Comparison of ENCODE assay signal across 10 cellular contexts in genomic region chr3:138389841-138390581, GRCh38. TPM values are rescaled to one million over a fixed set of nuclear protein-coding genes. Genes with fewer than 3 reads are reported as not detected.
A peak's percentile ranks its signal among the peaks of the same experiment; 100 is the strongest.
DNase-seq lines count a peak whose midpoint lies in the region; ATAC-seq, FAIRE-seq and TF ChIP-seq lines count a peak whose summit lies in the region.
"Had no signal": no experiment of that assay in that cellular context is flagged by ENCODE, and none has a peak within 500 bp of the region (broad histone marks: within the 10 kb centered on the region; RNA-seq: fewer than 3 reads in every experiment).

No MANE protein-coding gene starts in this region.

- H3K27ac ChIP-seq in astrocyte (ENCODE audit: low read depth, low read length): peak overlapping the region; percentile 89
- H3K27ac ChIP-seq in right cardiac atrium (ENCODE audit: low read length): peak overlapping the region; percentile 71
- peak overlapping the region; percentile 42 for H3K27ac ChIP-seq in substantia nigra (ENCODE audit: low read depth, low read length, poor library complexity, severe bottlenecking)

- no peaks in the 10 kb centered on the region for H3K36me3 ChIP-seq in astrocyte (ENCODE audit: insufficient read depth, low read length)

- H3K4me1 ChIP-seq in astrocyte (ENCODE audit: insufficient read depth, low read length) (peaks cover 22% of the 10 kb centered on the region), right cardiac atrium (ENCODE audit: control insufficient read depth, insufficient read depth, low read length) (peaks cover 6% of the 10 kb centered on the region)

- peak overlapping the region; percentile 77 for H3K4me2 ChIP-seq in astrocyte (ENCODE audit: low read length)

- FAIRE-seq in astrocyte (lab: Jason Lieb, UNC): peak; percentile 91

- H3K27ac Mint-ChIP-seq in HFFc6: peak overlapping the region; percentile 84
- H3K27ac Mint-ChIP-seq in astrocyte (ENCODE audit: unreplicated experiment): peak overlapping the region; percentile 100

- no peak for TF ChIP-seq CTCF in HFFc6 (IDR thresholded peaks at IDR 0.05)
- no peak for TF ChIP-seq CTCF in astrocyte (IDR thresholded peaks at IDR 0.05; ENCODE audit: insufficient read depth, low read depth, low read length)

- peak; percentile 91 for DNase-seq in HFFc6
- peak; percentile 98 for DNase-seq in astrocyte (ENCODE audit: low read depth)
- no peak for DNase-seq in right cardiac atrium
- peak in 1 of 49 donors; percentile 28 for DNase-seq in substantia nigra (lab: John Stamatoyannopoulos, UW)
- DNase-seq in stimulated activated CD4-positive, alpha-beta T cell treated with anti-CD3 and anti-CD28 coated beads, Interleukin-4, amount 100 ng/mL, for 1 hour: no peak
- DNase-seq in NCI-H1930 (lab: John Stamatoyannopoulos, UW): no peak
- DNase-seq in activated CD4-positive, alpha-beta T cell treated with anti-CD3 and anti-CD28 coated beads for 1 hour: no peak
- DNase-seq: SIG-M5; stimulated activated CD8-positive, alpha-beta memory T cell treated with anti-CD3 and anti-CD28 coated beads, Interleukin-4, amount 100 ng/mL, for 48 hours had no signal

- H3K9ac ChIP-seq in astrocyte (ENCODE audit: low read length): peak overlapping the region; percentile 74

- intact Hi-C loops in right cardiac atrium (cut with DNase I): no loop called here

- H3K4me3 Mint-ChIP-seq in HFFc6: peak overlapping the region; percentile 48
- peak overlapping the region; percentile 4 for H3K4me3 Mint-ChIP-seq in astrocyte (ENCODE audit: unreplicated experiment)

- no peaks in the 10 kb centered on the region for H4K20me1 ChIP-seq in astrocyte (ENCODE audit: insufficient read depth, low read length)

- no peaks in the 10 kb centered on the region for H3K36me3 Mint-ChIP-seq in HFFc6 (ENCODE audit: low read depth)
- peaks cover 11% of the 10 kb centered on the region for H3K36me3 Mint-ChIP-seq in astrocyte (ENCODE audit: low read depth, unreplicated experiment)

- H3K27me3 Mint-ChIP-seq in HFFc6 (ENCODE audit: insufficient read depth) (no peaks in the 10 kb centered on the region), astrocyte (ENCODE audit: low read depth, unreplicated experiment) (no peaks in the 10 kb centered on the region)

- H3K4me3 ChIP-seq in astrocyte (ENCODE audit: insufficient read depth, low read depth, low read length) (peak overlapping the region; percentile 12), right cardiac atrium (ENCODE audit: low read length) (no peak overlapping the region)

- H3K9me3 ChIP-seq in astrocyte (ENCODE audit: insufficient read depth, low read depth, low read length): no peaks in the 10 kb centered on the region
- H3K9me3 ChIP-seq in right cardiac atrium (ENCODE audit: control insufficient read depth, low read length): no peaks in the 10 kb centered on the region

- ATAC-seq in right cardiac atrium (peak; percentile 78 to 89), HG03432 (IDR thresholded peaks at IDR 0.05; ENCODE audit: unreplicated experiment) (no peak)

- no peaks in the 10 kb centered on the region for H3K79me2 ChIP-seq in astrocyte (ENCODE audit: insufficient read depth, low read length)

- 36% methylated on average over 9 of the region's 9 CpGs for WGBS in right cardiac atrium

- no peaks in the 10 kb centered on the region for H3K9me3 Mint-ChIP-seq in HFFc6
- no peaks in the 10 kb centered on the region for H3K9me3 Mint-ChIP-seq in astrocyte (ENCODE audit: unreplicated experiment)

- H3K4me1 Mint-ChIP-seq in HFFc6 (ENCODE audit: low read depth) (peaks cover 35% of the 10 kb centered on the region), astrocyte (ENCODE audit: low read depth, unreplicated experiment) (peaks cover 31% of the 10 kb centered on the region)

- H2AFZ ChIP-seq in astrocyte (ENCODE audit: low read depth, low read length): peak overlapping the region; percentile 12

- H3K27me3 ChIP-seq in astrocyte (ENCODE audit: insufficient read depth, low read length): no peaks in the 10 kb centered on the region
- H3K27me3 ChIP-seq in right cardiac atrium (ENCODE audit: control insufficient read depth, insufficient read depth): no peaks in the 10 kb centered on the region

RNA-seq across cellular contexts. Expression of gene MRAS, which starts 41.6 kb away (rescaled TPM):
- total RNA-seq in HFFc6 (2021; fragmentation: NEBNext Ultra II Directional; extraction: Animal tissue kit (Norgen Biotek cat#: 25700)): 10 to 100 TPM; 62.7 to 97.4 (median 76.1) TPM
- total RNA-seq in astrocyte: 55.4 and 81.8 TPM in 2 replicates
- 100 to 1,000 TPM; 244 to 374 (median 303) TPM for total RNA-seq in right cardiac atrium
- polyA plus RNA-seq in right cardiac atrium: 184 TPM

RNA-seq across cellular contexts. Expression of gene ESYT3, which starts 44.4 kb away (rescaled TPM):
- under 1 TPM in 2 of 6 experiments, not detected in 4; 0.05 to 0.09 TPM for total RNA-seq in HFFc6 (2021; fragmentation: NEBNext Ultra II Directional; extraction: Animal tissue kit (Norgen Biotek cat#: 25700))
- total RNA-seq in astrocyte (2.0 and 2.6 TPM in 2 replicates), right cardiac atrium (1 to 10 TPM; 1.2 to 2.4 (median 1.6) TPM)
- 0.66 TPM for polyA plus RNA-seq in right cardiac atrium

Comparison
In these comparisons a context has a peak if more than half of its experiments do, and no peak if none do; other contexts are left out.
1. DNase-seq: peak in HFFc6 (single experiment) and astrocyte (single experiment); none in right cardiac atrium (0 of 3), stimulated activated CD4-positive, alpha-beta T cell treated with anti-CD3 and anti-CD28 coated beads, Interleukin-4, amount 100 ng/mL, for 1 hour (single experiment), NCI-H1930 (0 of 2) and activated CD4-positive, alpha-beta T cell treated with anti-CD3 and anti-CD28 coated beads for 1 hour (single experiment).
2. Peak in every context shown above with its lines, with median percentiles within 50 percentile points of each other: H3K27ac ChIP-seq.